ENCODE assay signal across 29 cellular contexts in the genomic region with DNA sequence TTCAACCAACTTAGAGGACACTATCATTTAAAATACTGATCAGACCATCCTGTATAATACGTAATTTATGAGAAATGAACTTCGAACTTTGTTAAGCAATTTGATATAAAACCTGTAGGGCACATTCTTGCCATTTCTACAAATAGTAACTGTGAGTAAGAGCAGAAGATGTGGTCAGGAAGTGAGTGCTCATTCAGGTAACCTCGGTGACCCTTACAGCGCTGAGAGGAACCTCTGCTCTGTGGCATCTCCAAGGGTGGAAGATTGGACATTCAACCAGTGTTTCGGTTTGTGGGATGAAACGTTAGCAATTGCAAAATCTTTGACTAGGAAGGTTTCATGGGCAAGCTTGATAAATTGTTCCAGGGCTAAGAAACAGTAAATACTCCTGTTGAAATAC.
"Had no signal": no experiment of that assay in that cellular context is flagged by ENCODE, and none has a peak within 500 bp of the region (broad histone marks: within the 10 kb centered on the region; RNA-seq: fewer than 3 reads in every experiment).

No MANE protein-coding gene starts in this region.

- H3K9me3 ChIP-seq: pancreas, prostate gland, suprapubic skin, thoracic aorta, upper lobe of right lung had no signal

- H2AFZ ChIP-seq: hepatocyte had no signal

- H3K27ac ChIP-seq: hepatocyte, left ventricle myocardium inferior, pancreas, prostate gland, skin epidermis, stomach, suprapubic skin, thoracic aorta, tibial artery, upper lobe of right lung had no signal

- H3K4me3 Mint-ChIP-seq: memory B cell; naive thymus-derived CD4-positive, alpha-beta T cell; natural killer cell treated with Interleukin-12 subunit alpha and Interleukin-12 subunit beta and Interleukin-15 and Interleukin-18, amount 100 ng/mL, for 72 hours; stimulated activated naive B cell treated with anti-CD40 and anti-IgM and Interleukin-4, amounts not matched to agents 10 μg/mL and 1 μg/mL and 100 μg/mL, for 72 hours had no signal

- ATAC-seq: mucosa of descending colon; naive thymus-derived CD4-positive, alpha-beta T cell; natural killer cell treated with Interleukin-12 subunit alpha and Interleukin-12 subunit beta and Interleukin-15 and Interleukin-18, amount 100 ng/mL, for 72 hours; pancreas; right cardiac atrium; sciatic nerve; stimulated activated naive B cell treated with anti-CD40 and anti-IgM and Interleukin-4, amounts not matched to agents 10 μg/mL and 1 μg/mL and 100 μg/mL, for 72 hours; stimulated activated naive CD8-positive, alpha-beta T cell treated with anti-CD3 and anti-CD28 coated beads, Interleukin-15, Interleukin-2, amounts not matched to agents 100 U/mL and 50 U/mL, for 24 hours; upper lobe of right lung had no signal

- H3K4me1 ChIP-seq: left ventricle myocardium inferior, pancreas, prostate gland, stomach, suprapubic skin, tibial artery, upper lobe of right lung had no signal

- H3K27me3 Mint-ChIP-seq: memory B cell; naive thymus-derived CD4-positive, alpha-beta T cell; natural killer cell treated with Interleukin-12 subunit alpha and Interleukin-12 subunit beta and Interleukin-15 and Interleukin-18, amount 100 ng/mL, for 72 hours; stimulated activated naive B cell treated with anti-CD40 and anti-IgM and Interleukin-4, amounts not matched to agents 10 μg/mL and 1 μg/mL and 100 μg/mL, for 72 hours had no signal

- H3K4me3 ChIP-seq: hepatocyte, left ventricle myocardium inferior, lung, mucosa of descending colon, pancreas, prostate gland, skin epidermis, stomach, suprapubic skin, thoracic aorta, tibial artery, upper lobe of right lung had no signal

- H3K27ac Mint-ChIP-seq: memory B cell; naive thymus-derived CD4-positive, alpha-beta T cell; natural killer cell treated with Interleukin-12 subunit alpha and Interleukin-12 subunit beta and Interleukin-15 and Interleukin-18, amount 100 ng/mL, for 72 hours; stimulated activated naive B cell treated with anti-CD40 and anti-IgM and Interleukin-4, amounts not matched to agents 10 μg/mL and 1 μg/mL and 100 μg/mL, for 72 hours had no signal

- H3K36me3 Mint-ChIP-seq: memory B cell; naive thymus-derived CD4-positive, alpha-beta T cell; natural killer cell treated with Interleukin-12 subunit alpha and Interleukin-12 subunit beta and Interleukin-15 and Interleukin-18, amount 100 ng/mL, for 72 hours; stimulated activated naive B cell treated with anti-CD40 and anti-IgM and Interleukin-4, amounts not matched to agents 10 μg/mL and 1 μg/mL and 100 μg/mL, for 72 hours had no signal

- DNase-seq: islet precursor cell; left ventricle myocardium inferior; midbrain; mucosa of descending colon; naive thymus-derived CD4-positive, alpha-beta T cell; nucleus accumbens; pancreas; posterior cingulate gyrus; retina; right cardiac atrium; stimulated activated CD4-positive, alpha-beta T cell treated with anti-CD3 and anti-CD28 coated beads, Interleukin-12 subunit alpha, Interleukin-12 subunit beta, amount 100 ng/mL, for 4 hours; stimulated activated CD4-positive, alpha-beta T cell treated with anti-CD3 and anti-CD28 coated beads, Interleukin-15, amount 100 ng/mL, for 24 hours; stimulated activated CD4-positive, alpha-beta T cell treated with anti-CD3 and anti-CD28 coated beads, Interleukin-2, amount 100 ng/mL, for 24 hours; stimulated activated CD4-positive, alpha-beta T cell treated with anti-CD3 and anti-CD28 coated beads, Interleukin-4, amount 100 ng/mL, for 1 hour; stimulated activated naive B cell treated with anti-CD40 and anti-IgM and Interleukin-4, amounts not matched to agents 10 μg/mL and 1 μg/mL and 100 μg/mL, for 72 hours; stimulated activated naive CD8-positive, alpha-beta T cell treated with anti-CD3 and anti-CD28 coated beads, Interleukin-15, Interleukin-2, amounts not matched to agents 100 U/mL and 50 U/mL, for 24 hours; stomach; tibial artery; trophoblast cell; upper lobe of right lung had no signal

- H3K79me2 ChIP-seq: hepatocyte had no signal

- H3K36me3 ChIP-seq: left ventricle myocardium inferior, pancreas, prostate gland, stomach, suprapubic skin, thoracic aorta, tibial artery, upper lobe of right lung had no signal

- H3K27me3 ChIP-seq: hepatocyte, pancreas, stomach, suprapubic skin, tibial artery, upper lobe of right lung had no signal

- H3K4me1 Mint-ChIP-seq: memory B cell; naive thymus-derived CD4-positive, alpha-beta T cell; stimulated activated naive B cell treated with anti-CD40 and anti-IgM and Interleukin-4, amounts not matched to agents 10 μg/mL and 1 μg/mL and 100 μg/mL, for 72 hours had no signal

- H3K4me2 ChIP-seq: hepatocyte had no signal
